Comparison of ENCODE assay signal across 9 cellular contexts in genomic region chr5:107388111-107388861, GRCh38.
DNase-seq lines count a peak whose midpoint lies in the region; ATAC-seq and TF ChIP-seq lines count a peak whose summit lies in the region.
"Had no signal": no experiment of that assay in that cellular context is flagged by ENCODE, and none has a peak within 500 bp of the region (broad histone marks: within the 10 kb centered on the region; RNA-seq: fewer than 3 reads in every experiment).

No MANE protein-coding gene starts in this region.

- no peaks in the 10 kb centered on the region for H3K27me3 ChIP-seq in CD4-positive, CD25-positive, alpha-beta regulatory T cell (ENCODE audit: control insufficient read depth, insufficient read depth, low read length)
- H3K27me3 ChIP-seq in hepatocyte: no peaks in the 10 kb centered on the region

- no peak overlapping the region for H2AFZ ChIP-seq in hepatocyte

- H3K4me1 ChIP-seq in CD4-positive, CD25-positive, alpha-beta regulatory T cell (ENCODE audit: control insufficient read depth, insufficient read depth, low read length, poor library complexity, severe bottlenecking): peaks cover 21% of the 10 kb centered on the region
- H3K4me1 ChIP-seq in hepatocyte (ENCODE audit: insufficient read depth): peaks cover 23% of the 10 kb centered on the region

- peak overlapping the region in 1 of 3 donors; percentile 40 for H3K27ac Mint-ChIP-seq in CD4-positive, CD25-positive, alpha-beta regulatory T cell
- H3K27ac Mint-ChIP-seq in T-helper 17 cell: peak overlapping the region; percentile 82

- WGBS in hepatocyte (ENCODE audit: low lambda C conversion rate, missing lambda C conversion rate): 25% methylated on average over 9 of the region's 9 CpGs
- WGBS in lower leg skin, 2 donors: 24 to 28% methylated on average over 9 of the region's 9 CpGs

- H3K4me1 Mint-ChIP-seq in CD4-positive, CD25-positive, alpha-beta regulatory T cell: peaks cover 16 to 24% (median 17%) of the 10 kb centered on the region in 4 donors
- H3K4me1 Mint-ChIP-seq in T-helper 17 cell: peaks cover 26% of the 10 kb centered on the region

- peak overlapping the region; percentile 14 for H3K4me3 ChIP-seq in CD4-positive, CD25-positive, alpha-beta regulatory T cell (ENCODE audit: low read depth, low read length)
- no peak overlapping the region for H3K4me3 ChIP-seq in hepatocyte
- H3K4me3 ChIP-seq in lower leg skin (ENCODE audit: low read depth, poor library complexity, severe bottlenecking): no peak overlapping the region

- peaks cover 5% of the 10 kb centered on the region for H3K79me2 ChIP-seq in hepatocyte

- peak overlapping the region in 1 of 4 donors; percentile 17 for H3K4me3 Mint-ChIP-seq in CD4-positive, CD25-positive, alpha-beta regulatory T cell
- peak overlapping the region; percentile 47 for H3K4me3 Mint-ChIP-seq in T-helper 17 cell

- no peaks in the 10 kb centered on the region for H3K27me3 Mint-ChIP-seq in CD4-positive, CD25-positive, alpha-beta regulatory T cell
- H3K27me3 Mint-ChIP-seq in T-helper 17 cell: no peaks in the 10 kb centered on the region

- no peak for TF ChIP-seq POLR2A in lower leg skin (IDR thresholded peaks at IDR 0.05)

- H3K36me3 ChIP-seq in CD4-positive, CD25-positive, alpha-beta regulatory T cell (ENCODE audit: control insufficient read depth, insufficient read depth, low read length): no peaks in the 10 kb centered on the region
- H3K36me3 ChIP-seq in hepatocyte (replicated peaks; ENCODE audit: insufficient read depth, low read depth): no peaks in the 10 kb centered on the region

- TF ChIP-seq CTCF in hepatocyte (IDR thresholded peaks at IDR 0.05; ENCODE audit: poor library complexity) (no peak), lower leg skin (IDR thresholded peaks at IDR 0.05) (no peak)

- H3K9me3 Mint-ChIP-seq in CD4-positive, CD25-positive, alpha-beta regulatory T cell: no peaks in the 10 kb centered on the region

- peak in 1 of 3 donors; percentile 38 for DNase-seq in CD4-positive, CD25-positive, alpha-beta regulatory T cell
- DNase-seq in T-helper 17 cell: no peak
- DNase-seq in hepatocyte (ENCODE audit: low spot score): peak; percentile 25
- no peak for DNase-seq in lower leg skin (ENCODE audit: low spot score in 2 of 2)
- DNase-seq in activated CD4-positive, alpha-beta T cell treated with anti-CD3 and anti-CD28 coated beads, Interleukin-2, amount 50 U/mL, for 4 hours: no peak
- DNase-seq in NCI-H2171 treated with DMSO at 0.1 percent for 48 hours (lab: John Stamatoyannopoulos, UW): no peak

- H3K9me2 ChIP-seq in hepatocyte (replicated peaks; ENCODE audit: insufficient read depth): peaks cover 3% of the 10 kb centered on the region

- intact Hi-C loops in lower leg skin (cut with DNase I; ENCODE audit: low total_unique reads): no loop called here

- no peaks in the 10 kb centered on the region for H4K20me1 ChIP-seq in hepatocyte (ENCODE audit: insufficient read depth, poor library complexity, severe bottlenecking)

- H3K27ac ChIP-seq in CD4-positive, CD25-positive, alpha-beta regulatory T cell (ENCODE audit: insufficient read depth, low read length, poor library complexity, severe bottlenecking): no peak overlapping the region
- peak overlapping the region; percentile 28 for H3K27ac ChIP-seq in hepatocyte
- H3K27ac ChIP-seq: SK-N-MC had no signal

- peak overlapping the region; percentile 54 for H3K4me2 ChIP-seq in hepatocyte

- ATAC-seq in CD4-positive, CD25-positive, alpha-beta regulatory T cell (ENCODE audit: low read depth in 2 of 2): no peak
- peak; percentile 42 for ATAC-seq in GM19438 (IDR thresholded peaks at IDR 0.05; ENCODE audit: low read depth, unreplicated experiment)
- peak; percentile 41 for ATAC-seq in HG03460 (IDR thresholded peaks at IDR 0.05; ENCODE audit: unreplicated experiment)
- peak; percentile 36 for ATAC-seq in T-helper 17 cell

- no peaks in the 10 kb centered on the region for H3K9me3 ChIP-seq in CD4-positive, CD25-positive, alpha-beta regulatory T cell (ENCODE audit: control insufficient read depth in 2 of 2, low read length in 2 of 2)
- H3K9me3 ChIP-seq in T-helper 17 cell (ENCODE audit: control insufficient read depth, low read length, poor library complexity, severe bottlenecking) (no peaks in the 10 kb centered on the region), hepatocyte (ENCODE audit: low read depth) (no peaks in the 10 kb centered on the region)

- no peaks in the 10 kb centered on the region for H3K36me3 Mint-ChIP-seq in CD4-positive, CD25-positive, alpha-beta regulatory T cell
- H3K36me3 Mint-ChIP-seq in T-helper 17 cell (ENCODE audit: low read depth): no peaks in the 10 kb centered on the region

Comparison
In these comparisons a context has a peak if more than half of its experiments do, and no peak if none do; other contexts are left out.
1. ATAC-seq: peak in GM19438 (single experiment), HG03460 (single experiment) and T-helper 17 cell (single experiment); none in CD4-positive, CD25-positive, alpha-beta regulatory T cell (0 of 2).